Comparison of ENCODE assay signal across 18 cellular contexts in genomic region chr14:90456551-90456950, GRCh38.
"Had no signal": no experiment of that assay in that cellular context is flagged by ENCODE, and none has a peak within 500 bp of the region (broad histone marks: within the 10 kb centered on the region; RNA-seq: fewer than 3 reads in every experiment).

No MANE protein-coding gene starts in this region.

- H3K9me3 ChIP-seq: lower lobe of right lung, prostate gland, right lobe of liver, upper lobe of right lung had no signal

- H3K36me3 Mint-ChIP-seq: activated naive CD4-positive, alpha-beta T cell treated with anti-CD3 and anti-CD28 coated beads, Interleukin-2, amount 10 ng/mL, durations not matched to agents 7 days and 5 days; mesothelial cell of epicardium; naive B cell; stimulated activated naive B cell treated with anti-CD40 and anti-IgM and Interleukin-4, amounts not matched to agents 10 μg/mL and 1 μg/mL and 100 μg/mL, for 72 hours; T-cell had no signal

- H3K9me3 Mint-ChIP-seq: activated naive CD4-positive, alpha-beta T cell treated with anti-CD3 and anti-CD28 coated beads, Interleukin-2, amount 10 ng/mL, durations not matched to agents 7 days and 5 days; dendritic cell treated with granulocyte-macrophage colony-stimulating factor and Interleukin-4, amounts not matched to agents 40 ng/mL and 50 ng/mL, for 4 days; mesothelial cell of epicardium; naive B cell; stimulated activated naive B cell treated with anti-CD40 and anti-IgM and Interleukin-4, amounts not matched to agents 10 μg/mL and 1 μg/mL and 100 μg/mL, for 72 hours; T-cell had no signal

- H3K4me1 ChIP-seq: prostate gland, right lobe of liver had no signal

- DNase-seq: activated CD4-positive, alpha-beta T cell treated with anti-CD3 and anti-CD28 coated beads for 48 hours; activated CD8-positive, alpha-beta memory T cell treated with anti-CD3 and anti-CD28 coated beads, Interleukin-2, amount 50 U/mL, for 48 hours; activated CD8-positive, alpha-beta T cell treated with anti-CD3 and anti-CD28 coated beads, Interleukin-2, amount 10 ng/mL, durations not matched to agents 7 days and 5 days; activated naive CD4-positive, alpha-beta T cell treated with anti-CD3 and anti-CD28 coated beads, Interleukin-2, amount 10 ng/mL, durations not matched to agents 7 days and 5 days; central memory CD4-positive, alpha-beta T cell; left cardiac atrium; lower lobe of right lung; naive B cell; right lobe of liver; stimulated activated CD4-positive, alpha-beta T cell treated with anti-CD3 and anti-CD28 coated beads, Interleukin-1b, Interleukin-23, amount 100 ng/mL, for 48 hours; stimulated activated naive B cell treated with anti-CD40 and anti-IgM and Interleukin-4, amounts not matched to agents 10 μg/mL and 1 μg/mL and 100 μg/mL, for 72 hours; T-cell; T1000; upper lobe of right lung had no signal

- H3K27ac ChIP-seq: lower lobe of right lung, prostate gland, right lobe of liver, upper lobe of right lung had no signal

- H3K27me3 Mint-ChIP-seq: activated naive CD4-positive, alpha-beta T cell treated with anti-CD3 and anti-CD28 coated beads, Interleukin-2, amount 10 ng/mL, durations not matched to agents 7 days and 5 days; naive B cell; stimulated activated naive B cell treated with anti-CD40 and anti-IgM and Interleukin-4, amounts not matched to agents 10 μg/mL and 1 μg/mL and 100 μg/mL, for 72 hours; T-cell had no signal

- H3K27me3 ChIP-seq: right lobe of liver, upper lobe of right lung had no signal

- H3K4me3 Mint-ChIP-seq: activated CD8-positive, alpha-beta T cell treated with anti-CD3 and anti-CD28 coated beads, Interleukin-2, amount 10 ng/mL, durations not matched to agents 7 days and 5 days; activated naive CD4-positive, alpha-beta T cell treated with anti-CD3 and anti-CD28 coated beads, Interleukin-2, amount 10 ng/mL, durations not matched to agents 7 days and 5 days; dendritic cell treated with granulocyte-macrophage colony-stimulating factor and Interleukin-4, amounts not matched to agents 40 ng/mL and 50 ng/mL, for 4 days; mesothelial cell of epicardium; naive B cell; stimulated activated naive B cell treated with anti-CD40 and anti-IgM and Interleukin-4, amounts not matched to agents 10 μg/mL and 1 μg/mL and 100 μg/mL, for 72 hours; T-cell had no signal

- ATAC-seq: activated CD8-positive, alpha-beta T cell treated with anti-CD3 and anti-CD28 coated beads, Interleukin-2, amount 10 ng/mL, durations not matched to agents 7 days and 5 days; esophagus mucosa; left cardiac atrium; lower lobe of right lung; right lobe of liver; stimulated activated naive B cell treated with anti-CD40 and anti-IgM and Interleukin-4, amounts not matched to agents 10 μg/mL and 1 μg/mL and 100 μg/mL, for 72 hours; T-cell; upper lobe of right lung had no signal

- H3K27ac Mint-ChIP-seq: activated CD8-positive, alpha-beta T cell treated with anti-CD3 and anti-CD28 coated beads, Interleukin-2, amount 10 ng/mL, durations not matched to agents 7 days and 5 days; activated naive CD4-positive, alpha-beta T cell treated with anti-CD3 and anti-CD28 coated beads, Interleukin-2, amount 10 ng/mL, durations not matched to agents 7 days and 5 days; dendritic cell treated with granulocyte-macrophage colony-stimulating factor and Interleukin-4, amounts not matched to agents 40 ng/mL and 50 ng/mL, for 4 days; mesothelial cell of epicardium; stimulated activated naive B cell treated with anti-CD40 and anti-IgM and Interleukin-4, amounts not matched to agents 10 μg/mL and 1 μg/mL and 100 μg/mL, for 72 hours; T-cell had no signal

- H3K4me3 ChIP-seq: lower lobe of right lung, prostate gland, right lobe of liver, upper lobe of right lung had no signal

- H3K36me3 ChIP-seq: lower lobe of right lung, prostate gland, right lobe of liver, upper lobe of right lung had no signal
